1 cellular context compared by ENCODE assay signal in genomic region chr9:105280730-105281129, GRCh38.
TF ChIP-seq lines count a peak whose summit lies in the region.

No MANE protein-coding gene starts in this region.

TF ChIP-seq in IMR-90, 13 proteins besides CTCF, POLR2A, EP300 and RAD21:
- TF ChIP-seq BHLHE40 (IDR thresholded peaks at IDR 0.05; ENCODE audit: low read depth, low read length), result no peak
- no peak for TF ChIP-seq RCOR1 (IDR thresholded peaks at IDR 0.05; ENCODE audit: insufficient replicate concordance, low read length)
- no peak for TF ChIP-seq NFE2L2 (IDR thresholded peaks at IDR 0.05; ENCODE audit: low read depth, low read length)
- no peak for TF ChIP-seq MAFK (IDR thresholded peaks at IDR 0.05; ENCODE audit: low read depth, low read length)
- TF ChIP-seq FOS (IDR thresholded peaks at IDR 0.05; ENCODE audit: low read depth, low read length), result no peak
- no peak for TF ChIP-seq MXI1 (IDR thresholded peaks at IDR 0.05; ENCODE audit: borderline replicate concordance, low read depth, low read length)
- TF ChIP-seq CEBPB (IDR thresholded peaks at IDR 0.05; ENCODE audit: low read depth, low read length), result no peak
- no peak for TF ChIP-seq RFX5 (IDR thresholded peaks at IDR 0.05; ENCODE audit: low read depth, low read length)
- TF ChIP-seq CHD1 (IDR thresholded peaks at IDR 0.05; ENCODE audit: low read depth, low read length), result no peak
- TF ChIP-seq ELK1 (IDR thresholded peaks at IDR 0.05; ENCODE audit: borderline replicate concordance, low read depth, low read length), result no peak
